In genomic region chr19:48393559-48394330, GRCh38 we compare ENCODE assay signal across 8 cellular contexts. TPM values are rescaled to one million over a fixed set of nuclear protein-coding genes. Genes with fewer than 3 reads are reported as not detected.
DNase-seq lines count a peak whose midpoint lies in the region; ATAC-seq and TF ChIP-seq lines count a peak whose summit lies in the region.

TSS of gene GRIN2D (plus strand) at chr19:48393668. CDS start at chr19:48398393, 4,725 bp downstream.

- DNase-seq in activated CD4-positive, alpha-beta T cell treated with anti-CD3 and anti-CD28 coated beads, Interleukin-2, amount 10 ng/mL, durations not matched to agents 7 days and 5 days = no peak
- no peak for DNase-seq in activated CD4-positive, alpha-beta T cell treated with anti-CD3 and anti-CD28 coated beads for 48 hours
- DNase-seq in RWPE2 (ENCODE audit: low spot score) (no peak), endodermal cell (peak; percentile 84), smooth muscle cell (lab: John Stamatoyannopoulos, UW; ENCODE audit: unreplicated experiment) (peak; percentile 32), GM10248 (ENCODE audit: extremely low spot score) (no peak)

- no peak within 1 kb of the TSS for H3K27ac Mint-ChIP-seq in activated CD4-positive, alpha-beta T cell treated with anti-CD3 and anti-CD28 coated beads, Interleukin-2, amount 10 ng/mL, durations not matched to agents 7 days and 5 days
- no peak within 1 kb of the TSS for H3K27ac Mint-ChIP-seq in endodermal cell

- H3K27me3 ChIP-seq in RWPE2 (ENCODE audit: insufficient read depth, poor library complexity, severe bottlenecking) (peaks cover 8% of the 10 kb centered on the region), endodermal cell (ENCODE audit: control insufficient read depth, insufficient read depth, low read length, poor library complexity, severe bottlenecking) (peaks cover 44% of the 10 kb centered on the region), smooth muscle cell (ENCODE audit: low read depth) (no peaks in the 10 kb centered on the region)

- peaks cover 8% of the 10 kb centered on the region for H3K36me3 ChIP-seq in RWPE2 (ENCODE audit: low read depth)
- H3K36me3 ChIP-seq in endodermal cell (ENCODE audit: control insufficient read depth, insufficient read depth, low read length) = peaks cover 9% of the 10 kb centered on the region
- H3K36me3 ChIP-seq in smooth muscle cell (ENCODE audit: low read depth) = no peaks in the 10 kb centered on the region

- no peak within 1 kb of the TSS for H3K9ac ChIP-seq in endodermal cell (ENCODE audit: extremely low read depth, low read length, poor library complexity, severe bottlenecking)
- H3K9ac ChIP-seq in smooth muscle cell (ENCODE audit: low read depth) = peak within 1 kb of the TSS; percentile 73

- CTCF ChIA-PET in activated CD4-positive, alpha-beta T cell treated with anti-CD3 and anti-CD28 coated beads, Interleukin-2, amount 10 ng/mL, durations not matched to agents 7 days and 5 days (lab: Charles Lee) = interaction anchor here (0.6 to 1.1 kb wide), 3 partner anchors 10 to 235 kb away, joined by 3 read pairs; no protein-coding TSS in a partner anchor
- CTCF ChIA-PET in GM10248 (lab: Yijun Ruan, JAX) = interaction anchor here (0.8 to 1.3 kb wide), 3 partner anchors 10 to 191 kb away, joined by 3 to 6 read pairs (median 3); no protein-coding TSS in a partner anchor

- H3K79me2 ChIP-seq in smooth muscle cell (ENCODE audit: low read depth) = peaks cover 26% of the 10 kb centered on the region

- peaks cover 55% of the 10 kb centered on the region for H3K27me3 Mint-ChIP-seq in activated CD4-positive, alpha-beta T cell treated with anti-CD3 and anti-CD28 coated beads, Interleukin-2, amount 10 ng/mL, durations not matched to agents 7 days and 5 days
- peaks cover 63% of the 10 kb centered on the region for H3K27me3 Mint-ChIP-seq in endodermal cell (ENCODE audit: insufficient read depth)

- peaks cover 7% of the 10 kb centered on the region for H3F3A ChIP-seq in smooth muscle cell (ENCODE audit: low read depth)

- POLR2A ChIA-PET in activated CD4-positive, alpha-beta T cell treated with anti-CD3 and anti-CD28 coated beads, Interleukin-2, amount 10 ng/mL, durations not matched to agents 7 days and 5 days (lab: Charles Lee) = no interaction called here
- POLR2A ChIA-PET in GM10248 (lab: Yijun Ruan, JAX) = no interaction called here

- H3K4me3 ChIP-seq in RWPE2 (ENCODE audit: severe bottlenecking) (peak within 1 kb of the TSS; percentile 16), endodermal cell (ENCODE audit: low read length) (peak within 1 kb of the TSS; percentile 76), smooth muscle cell (peak within 1 kb of the TSS; percentile 69)

- H3K4me1 Mint-ChIP-seq in activated CD4-positive, alpha-beta T cell treated with anti-CD3 and anti-CD28 coated beads, Interleukin-2, amount 10 ng/mL, durations not matched to agents 7 days and 5 days = peaks cover 32% of the 10 kb centered on the region
- H3K4me1 Mint-ChIP-seq in endodermal cell = peaks cover 9% of the 10 kb centered on the region

- H3K36me3 Mint-ChIP-seq in activated CD4-positive, alpha-beta T cell treated with anti-CD3 and anti-CD28 coated beads, Interleukin-2, amount 10 ng/mL, durations not matched to agents 7 days and 5 days (ENCODE audit: low read depth) = peaks cover 2% of the 10 kb centered on the region
- peaks cover 7% of the 10 kb centered on the region for H3K36me3 Mint-ChIP-seq in endodermal cell (ENCODE audit: low read depth)

- H3K27ac ChIP-seq in RWPE2 (ENCODE audit: poor library complexity, severe bottlenecking) (no peak within 1 kb of the TSS), endodermal cell (ENCODE audit: low read depth, low read length) (peak within 1 kb of the TSS; percentile 74), smooth muscle cell (ENCODE audit: low read depth) (peak within 1 kb of the TSS; percentile 45)

- peak within 1 kb of the TSS; percentile 100 for H3K4me2 ChIP-seq in smooth muscle cell

- 2 to 8% methylated on average over 16 to 40 of the region's 40 CpGs for WGBS in endodermal cell (ENCODE audit: insufficient coverage in 1 of 2, insufficient read length in 1 of 2), 2 experiments
- 4% methylated on average over 32 of the region's 40 CpGs for WGBS in smooth muscle cell (ENCODE audit: low lambda C conversion rate)

- peak within 1 kb of the TSS; percentile 36 for H2AFZ ChIP-seq in smooth muscle cell (ENCODE audit: low read depth)

- peaks cover 9% of the 10 kb centered on the region for H4K20me1 ChIP-seq in smooth muscle cell (ENCODE audit: low read depth)

- ATAC-seq in RWPE2 (ENCODE audit: low read depth) = peak; percentile 24
- ATAC-seq in GM21737 (IDR thresholded peaks at IDR 0.05; ENCODE audit: unreplicated experiment) = no peak
- ATAC-seq in GM18907 (IDR thresholded peaks at IDR 0.05; ENCODE audit: unreplicated experiment) = no peak

- peak within 1 kb of the TSS; percentile 30 for H3K4me3 Mint-ChIP-seq in activated CD4-positive, alpha-beta T cell treated with anti-CD3 and anti-CD28 coated beads, Interleukin-2, amount 10 ng/mL, durations not matched to agents 7 days and 5 days
- peak within 1 kb of the TSS; percentile 50 for H3K4me3 Mint-ChIP-seq in endodermal cell

- H3K4me1 ChIP-seq in RWPE2 (ENCODE audit: insufficient read depth, poor library complexity, severe bottlenecking) (peaks cover 2% of the 10 kb centered on the region), endodermal cell (ENCODE audit: control insufficient read depth, insufficient read depth, low read length) (no peaks in the 10 kb centered on the region), smooth muscle cell (ENCODE audit: low read depth) (peaks cover 30% of the 10 kb centered on the region)

- H3K9me3 Mint-ChIP-seq in activated CD4-positive, alpha-beta T cell treated with anti-CD3 and anti-CD28 coated beads, Interleukin-2, amount 10 ng/mL, durations not matched to agents 7 days and 5 days = no peaks in the 10 kb centered on the region
- no peaks in the 10 kb centered on the region for H3K9me3 Mint-ChIP-seq in endodermal cell

- TF ChIP-seq CTCF in RWPE2 (IDR thresholded peaks at IDR 0.05; ENCODE audit: poor library complexity, severe bottlenecking) = no peak
- TF ChIP-seq CTCF in endodermal cell (conservative IDR thresholded peaks at IDR 0.05) = peak; percentile 32
- TF ChIP-seq CTCF in smooth muscle cell (IDR thresholded peaks at IDR 0.05; ENCODE audit: borderline replicate concordance, insufficient read depth, poor library complexity, severe bottlenecking) = no peak
- no peak for TF ChIP-seq CTCF in GM10248 (IDR thresholded peaks at IDR 0.05; ENCODE audit: control extremely low read depth, extremely low read depth, low read depth, missing control alignments)

- H3K9me3 ChIP-seq in RWPE2 (ENCODE audit: severe bottlenecking) (no peaks in the 10 kb centered on the region), endodermal cell (ENCODE audit: control insufficient read depth, low read length) (no peaks in the 10 kb centered on the region), smooth muscle cell (replicated peaks; ENCODE audit: low read depth) (no peaks in the 10 kb centered on the region)

RNA-seq across cellular contexts. Expression of gene GRIN2D, which starts in this region (rescaled TPM):
- under 1 TPM; 0.04 to 0.20 TPM for total RNA-seq in activated CD4-positive, alpha-beta T cell treated with anti-CD3 and anti-CD28 coated beads, Interleukin-2, amount 10 ng/mL, durations not matched to agents 7 days and 5 days
- 1 to 10 TPM in 1 of 2 donors, under 1 TPM in 1; 0.77 to 1.2 TPM for total RNA-seq in endodermal cell
- polyA plus RNA-seq in endodermal cell (2013, experiment 1 of 2) = 10.1 TPM
- polyA plus RNA-seq in endodermal cell (2013, experiment 2 of 2) = 9.3 TPM
- 3.5 and 4.0 TPM in 2 replicates for total RNA-seq in smooth muscle cell
- polyA plus RNA-seq in smooth muscle cell = 10.7 and 12.7 TPM in 2 replicates

Comparison
In these comparisons a context has a peak if more than half of its experiments do, and no peak if none do; other contexts are left out.
1. DNase-seq: peak in endodermal cell (single experiment) and smooth muscle cell (single experiment); none in activated CD4-positive, alpha-beta T cell treated with anti-CD3 and anti-CD28 coated beads, Interleukin-2, amount 10 ng/mL, durations not matched to agents 7 days and 5 days (single experiment), activated CD4-positive, alpha-beta T cell treated with anti-CD3 and anti-CD28 coated beads for 48 hours (single experiment), RWPE2 (single experiment) and GM10248 (single experiment).
2. H3K4me3 ChIP-seq: peak in every context shown above with its lines; median percentile 76 in endodermal cell; 69 in smooth muscle cell; 16 in RWPE2.